ENCODE assay signal across 28 cellular contexts in the genomic region with DNA sequence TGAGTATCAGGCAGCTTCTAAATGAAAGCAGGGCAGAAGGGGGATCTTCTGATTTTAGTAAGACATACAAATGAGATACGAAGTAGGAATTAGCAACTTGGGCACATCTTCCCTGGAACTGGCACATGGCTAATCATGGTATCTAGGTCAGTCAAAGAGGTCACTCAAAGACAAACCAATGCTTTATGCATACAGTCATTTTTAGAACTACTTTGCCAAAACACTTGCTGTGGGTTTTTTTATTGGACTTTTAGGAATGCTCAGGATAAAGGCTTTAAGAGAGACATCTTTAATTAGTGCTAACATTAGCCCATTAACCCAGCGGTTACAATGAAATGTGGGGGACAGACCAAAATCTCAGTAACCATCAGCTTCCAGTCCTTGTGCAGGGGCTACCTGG.
"Had no signal": no experiment of that assay in that cellular context is flagged by ENCODE, and none has a peak within 500 bp of the region (broad histone marks: within the 10 kb centered on the region; RNA-seq: fewer than 3 reads in every experiment).

No MANE protein-coding gene starts in this region.

- H3K4me3 Mint-ChIP-seq: dendritic cell treated with granulocyte-macrophage colony-stimulating factor and Interleukin-4, amounts not matched to agents 40 ng/mL and 50 ng/mL, for 4 days; effector memory CD8-positive, alpha-beta T cell; endodermal cell; mesothelial cell of epicardium had no signal

- DNase-seq: colonic mucosa; cortex of kidney; effector CD8-positive, alpha-beta T cell; effector memory CD8-positive, alpha-beta T cell; endodermal cell; erythroblast; esophagus squamous epithelium; foreskin fibroblast; foreskin melanocyte; gastrocnemius medialis; glutamatergic neuron; head of caudate nucleus; heart right ventricle; hippocampal formation; islet precursor cell; kidney; kidney glomerular epithelial cell; left colon; left lung; left ventricle myocardium superior; lower lobe of right lung; mesenchymal stem cell; mucosa of descending colon had no signal

- H3K36me3 Mint-ChIP-seq: mesothelial cell of epicardium had no signal

- ATAC-seq: effector memory CD8-positive, alpha-beta T cell; esophagus mucosa; gastrocnemius medialis; heart right ventricle; left colon; left lung; left ventricle myocardium superior; lower lobe of right lung; mucosa of descending colon had no signal

- H3K27ac ChIP-seq: colonic mucosa, epithelial cell of prostate, esophagus squamous epithelium, gastrocnemius medialis, heart right ventricle, left lung, lower lobe of right lung had no signal

- H3K27me3 ChIP-seq: colonic mucosa, esophagus squamous epithelium, gastrocnemius medialis, heart right ventricle, left lung had no signal

- H3K9me3 ChIP-seq: colonic mucosa, esophagus squamous epithelium, gastrocnemius medialis, heart right ventricle, left lung, lower lobe of right lung, mucosa of descending colon had no signal

- H3K27ac Mint-ChIP-seq: dendritic cell treated with granulocyte-macrophage colony-stimulating factor and Interleukin-4, amounts not matched to agents 40 ng/mL and 50 ng/mL, for 4 days; effector memory CD8-positive, alpha-beta T cell; endodermal cell; mesothelial cell of epicardium had no signal

- H3K9me3 Mint-ChIP-seq: dendritic cell treated with granulocyte-macrophage colony-stimulating factor and Interleukin-4, amounts not matched to agents 40 ng/mL and 50 ng/mL, for 4 days; effector memory CD8-positive, alpha-beta T cell; endodermal cell had no signal

- H3K27me3 Mint-ChIP-seq: dendritic cell treated with granulocyte-macrophage colony-stimulating factor and Interleukin-4, amounts not matched to agents 40 ng/mL and 50 ng/mL, for 4 days had no signal

- H3K36me3 ChIP-seq: colonic mucosa, esophagus squamous epithelium, gastrocnemius medialis, heart right ventricle, left lung, lower lobe of right lung had no signal

- H3K4me1 Mint-ChIP-seq: mesothelial cell of epicardium had no signal

- FAIRE-seq: endometrium, kidney had no signal

- H3K4me1 ChIP-seq: colonic mucosa, gastrocnemius medialis, left lung, lower lobe of right lung had no signal

- H3K4me3 ChIP-seq: colonic mucosa, esophagus squamous epithelium, gastrocnemius medialis, heart right ventricle, left lung, lower lobe of right lung, mucosa of descending colon had no signal
